In genomic region chr21:41500931-41501381, GRCh38 we compare ENCODE assay signal across 27 cellular contexts. TPM values are rescaled to one million over a fixed set of nuclear protein-coding genes. Genes with fewer than 3 reads are reported as not detected.
A peak's percentile ranks its signal among the peaks of the same experiment; 100 is the strongest.
DNase-seq lines count a peak whose midpoint lies in the region; ATAC-seq and TF ChIP-seq lines count a peak whose summit lies in the region.
"Had no signal": no experiment of that assay in that cellular context is flagged by ENCODE, and none has a peak within 500 bp of the region (broad histone marks: within the 10 kb centered on the region; RNA-seq: fewer than 3 reads in every experiment).

No MANE protein-coding gene starts in this region.

- ATAC-seq in HG02642 (IDR thresholded peaks at IDR 0.05; ENCODE audit: poor library complexity, unreplicated experiment): no peak
- ATAC-seq: activated CD8-positive, alpha-beta T cell treated with anti-CD3 and anti-CD28 coated beads for 36 hours; HCT116; psoas muscle; stimulated activated naive CD8-positive, alpha-beta T cell treated with anti-CD3 and anti-CD28 coated beads, Interleukin-15, Interleukin-2, amounts not matched to agents 100 U/mL and 50 U/mL, for 24 hours had no signal

- H3K4me2 ChIP-seq in hepatocyte: peak overlapping the region; percentile 59

- TF ChIP-seq POLR2A in prostate gland (IDR thresholded peaks at IDR 0.05): no peak

- DNase-seq in HT-29 (ENCODE audit: low spot score) (peak; percentile 79), NCI-H2196 (lab: John Stamatoyannopoulos, UW; ENCODE audit: unreplicated experiment) (peak; percentile 62), hepatocyte (ENCODE audit: low spot score) (peak; percentile 44), prostate gland (ENCODE audit: low spot score) (peak; percentile 49), NCI-H226 (no peak), dedifferentiated amniotic fluid mesenchymal stem cell (ENCODE audit: extremely low spot score) (no peak)
- DNase-seq: activated CD4-positive, CD25-positive, alpha-beta regulatory T cell; activated CD8-positive, alpha-beta T cell treated with anti-CD3 and anti-CD28 coated beads for 36 hours; adrenal gland; COR-L47; dorsolateral prefrontal cortex; Kasumi-1; mesendoderm; NCI-H446 treated with DMSO at 0.1 percent for 48 hours; nephron progenitor cell; psoas muscle; stimulated activated CD4-positive, alpha-beta T cell treated with anti-CD3 and anti-CD28 coated beads, Interleukin-2, amount 100 ng/mL, for 48 hours; stimulated activated naive CD8-positive, alpha-beta T cell treated with anti-CD3 and anti-CD28 coated beads, Interleukin-15, Interleukin-2, amounts not matched to agents 100 U/mL and 50 U/mL, for 24 hours had no signal

- peak overlapping the region; percentile 95 for H3K27ac ChIP-seq in hepatocyte
- peak overlapping the region; percentile 93 to 97 for H3K27ac ChIP-seq in prostate gland
- H3K27ac ChIP-seq: adrenal gland, cardiac muscle cell, dorsolateral prefrontal cortex, psoas muscle, SK-N-MC, skin epidermis, tibial nerve had no signal

- peaks cover 76% of the 10 kb centered on the region for H3K79me2 ChIP-seq in hepatocyte

- H3K9me2 ChIP-seq in hepatocyte (replicated peaks; ENCODE audit: insufficient read depth): no peaks in the 10 kb centered on the region

- no peak overlapping the region for H2AFZ ChIP-seq in hepatocyte

- H3K9me3 ChIP-seq in hepatocyte (ENCODE audit: low read depth): no peaks in the 10 kb centered on the region
- H3K9me3 ChIP-seq in prostate gland: no peaks in the 10 kb centered on the region
- H3K9me3 ChIP-seq: adrenal gland, psoas muscle, tibial nerve had no signal

- intact Hi-C loops in prostate gland (cut with DNase I): no loop called here

- H3K4me3 ChIP-seq in hepatocyte (no peak overlapping the region), prostate gland (peak overlapping the region; percentile 62 to 72)
- H3K4me3 ChIP-seq: adrenal gland, cardiac muscle cell, dorsolateral prefrontal cortex, psoas muscle, SK-N-MC, skin epidermis, tibial nerve had no signal

- H3K27me3 ChIP-seq in hepatocyte: peaks cover 5% of the 10 kb centered on the region
- no peaks in the 10 kb centered on the region for H3K27me3 ChIP-seq in prostate gland (replicated peaks; ENCODE audit: insufficient read depth)

- no peak for TF ChIP-seq CTCF in hepatocyte (IDR thresholded peaks at IDR 0.05; ENCODE audit: poor library complexity)
- TF ChIP-seq CTCF in prostate gland (IDR thresholded peaks at IDR 0.05): no peak

- H3K4me1 ChIP-seq in hepatocyte (ENCODE audit: insufficient read depth) (peaks cover 42% of the 10 kb centered on the region), prostate gland (replicated peaks) (peaks cover 3% of the 10 kb centered on the region)
- H3K4me1 ChIP-seq: adrenal gland, psoas muscle, tibial nerve had no signal

- H3K36me3 ChIP-seq in hepatocyte (replicated peaks; ENCODE audit: insufficient read depth, low read depth) (no peaks in the 10 kb centered on the region), prostate gland (no peaks in the 10 kb centered on the region)
- H3K36me3 ChIP-seq: adrenal gland, cardiac muscle cell, tibial nerve had no signal

- WGBS in hepatocyte (ENCODE audit: low lambda C conversion rate, missing lambda C conversion rate): 52% methylated on average over 9 of the region's 9 CpGs
- 18% methylated on average over 9 of the region's 9 CpGs for WGBS in prostate gland

- peaks cover 22% of the 10 kb centered on the region for H4K20me1 ChIP-seq in hepatocyte (ENCODE audit: insufficient read depth, poor library complexity, severe bottlenecking)

RNA-seq across cellular contexts. Expression of gene TMPRSS2, which starts 7.0 kb away (rescaled TPM):
- 28.4 and 34.5 TPM in 2 replicates for total RNA-seq in HT-29 (2014; rRNA removed; shearing (Covaris generic))
- 113 and 121 TPM in 2 replicates for total RNA-seq in hepatocyte
- polyA plus RNA-seq in hepatocyte: 50.8 and 65.9 TPM in 2 replicates
- total RNA-seq in prostate gland: 100 to 1,000 TPM; 336 to 786 TPM
- total RNA-seq: activated CD8-positive, alpha-beta T cell treated with anti-CD3 and anti-CD28 coated beads for 36 hours; cardiac muscle cell; frontal cortex; RPMI7951; T-helper 2 cell treated with Interferon-gamma antibody and Interleukin-4, amounts not matched to agents 100 ng/mL and 5 ng/mL, for 36 hours; tibial nerve had no signal
- polyA plus RNA-seq: cardiac muscle cell had no signal

Comparison
In these comparisons a context has a peak if more than half of its experiments do, and no peak if none do; other contexts are left out.
1. DNase-seq: peak in HT-29 (single experiment), NCI-H2196 (single experiment), hepatocyte (single experiment) and prostate gland (single experiment); none in NCI-H226 (single experiment) and dedifferentiated amniotic fluid mesenchymal stem cell (single experiment).